1 cellular context compared by ENCODE assay signal in the genomic region with DNA sequence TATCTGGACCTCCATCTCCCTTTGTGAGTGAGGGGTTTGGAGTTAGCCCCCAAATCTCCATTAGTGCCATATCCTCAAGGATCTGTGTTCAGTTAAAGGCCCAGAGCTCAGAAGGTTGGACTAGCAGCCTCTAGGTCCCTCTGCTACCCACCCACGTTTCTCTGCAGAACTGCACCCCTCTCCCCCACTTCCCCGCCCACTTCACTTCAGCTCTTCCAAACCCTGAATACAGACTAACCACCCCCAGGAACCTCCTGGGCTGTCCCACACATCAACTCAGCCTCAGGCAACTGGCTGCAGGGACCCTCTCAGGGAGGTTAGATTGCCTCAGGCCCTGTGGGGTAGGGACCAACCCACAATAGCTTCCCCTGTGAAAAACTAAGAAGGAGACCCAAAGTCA.
A peak's percentile ranks its signal among the peaks of the same experiment; 100 is the strongest.
TF ChIP-seq lines count a peak whose summit lies in the region.

No MANE protein-coding gene starts in this region.

TF ChIP-seq in K562, 482 proteins besides CTCF, POLR2A, EP300 and RAD21:
- TF ChIP-seq, protein P1, sequence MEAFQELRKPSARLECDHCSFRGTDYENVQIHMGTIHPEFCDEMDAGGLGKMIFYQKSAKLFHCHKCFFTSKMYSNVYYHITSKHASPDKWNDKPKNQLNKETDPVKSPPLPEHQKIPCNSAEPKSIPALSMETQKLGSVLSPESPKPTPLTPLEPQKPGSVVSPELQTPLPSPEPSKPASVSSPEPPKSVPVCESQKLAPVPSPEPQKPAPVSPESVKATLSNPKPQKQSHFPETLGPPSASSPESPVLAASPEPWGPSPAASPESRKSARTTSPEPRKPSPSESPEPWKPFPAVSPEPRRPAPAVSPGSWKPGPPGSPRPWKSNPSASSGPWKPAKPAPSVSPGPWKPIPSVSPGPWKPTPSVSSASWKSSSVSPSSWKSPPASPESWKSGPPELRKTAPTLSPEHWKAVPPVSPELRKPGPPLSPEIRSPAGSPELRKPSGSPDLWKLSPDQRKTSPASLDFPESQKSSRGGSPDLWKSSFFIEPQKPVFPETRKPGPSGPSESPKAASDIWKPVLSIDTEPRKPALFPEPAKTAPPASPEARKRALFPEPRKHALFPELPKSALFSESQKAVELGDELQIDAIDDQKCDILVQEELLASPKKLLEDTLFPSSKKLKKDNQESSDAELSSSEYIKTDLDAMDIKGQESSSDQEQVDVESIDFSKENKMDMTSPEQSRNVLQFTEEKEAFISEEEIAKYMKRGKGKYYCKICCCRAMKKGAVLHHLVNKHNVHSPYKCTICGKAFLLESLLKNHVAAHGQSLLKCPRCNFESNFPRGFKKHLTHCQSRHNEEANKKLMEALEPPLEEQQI (IDR thresholded peaks at IDR 0.05), result no peak
- TF ChIP-seq RBM34 (IDR thresholded peaks at IDR 0.05; ENCODE audit: borderline replicate concordance, insufficient read depth, low read length) (no peak), EGR1 (conservative IDR thresholded peaks at IDR 0.05) (0 out of 2 replicates have a peak, but pooled peaks have one; percentile 11)
TF ChIP-seq in K562: peak in this region for 1.
